ENCODE assay signal across 8 cellular contexts in genomic region chr12:64679487-64679983, GRCh38.
DNase-seq lines count a peak whose midpoint lies in the region; ATAC-seq and TF ChIP-seq lines count a peak whose summit lies in the region.

No MANE protein-coding gene starts in this region.

- no peak for TF ChIP-seq CTCF in MCF 10A (IDR thresholded peaks at IDR 0.05; ENCODE audit: unreplicated experiment)
- no peak for TF ChIP-seq CTCF in stomach (IDR thresholded peaks at IDR 0.05)

- no peaks in the 10 kb centered on the region for H3K36me3 ChIP-seq in stomach

- TF ChIP-seq POLR2A in stomach (IDR thresholded peaks at IDR 0.05) = no peak

- no peaks in the 10 kb centered on the region for H3K9me3 ChIP-seq in T-helper 17 cell (ENCODE audit: control insufficient read depth, low read length, poor library complexity, severe bottlenecking)
- H3K9me3 ChIP-seq in stomach = no peaks in the 10 kb centered on the region

- WGBS in stomach, 5 donors = 11 to 35% (median 22%) methylated on average over 8 of the region's 8 CpGs

- peak overlapping the region in 1 of 4 donors; percentile 17 for H3K4me3 ChIP-seq in stomach

- H3K36me3 Mint-ChIP-seq in T-helper 17 cell (ENCODE audit: low read depth) (peaks cover 3% of the 10 kb centered on the region), MCF 10A (ENCODE audit: insufficient read depth, unreplicated experiment) (no peaks in the 10 kb centered on the region)

- peak overlapping the region; percentile 83 for H3K4me3 Mint-ChIP-seq in T-helper 17 cell
- H3K4me3 Mint-ChIP-seq in MCF 10A (ENCODE audit: unreplicated experiment) = peak overlapping the region; percentile 60

- H3K4me1 Mint-ChIP-seq in T-helper 17 cell = peaks cover 57% of the 10 kb centered on the region
- H3K4me1 Mint-ChIP-seq in MCF 10A (ENCODE audit: insufficient read depth, unreplicated experiment) = peaks cover 39% of the 10 kb centered on the region

- CTCF ChIA-PET in MCF 10A (lab: Yijun Ruan, JAX) = interaction anchor here (0.6 to 10.7 kb wide), 12 partner anchors 10 to 142 kb away, joined by 3 to 98 read pairs (median 4); partner anchors contain the start of gene RASSF3

- peak overlapping the region; percentile 81 to 91 (median 86) for H3K27ac ChIP-seq in stomach

- peak; percentile 52 for ATAC-seq in GM18511 (IDR thresholded peaks at IDR 0.05; ENCODE audit: unreplicated experiment)
- ATAC-seq in T-helper 17 cell = peak; percentile 77
- ATAC-seq in left lobe of liver = peak; percentile 38

- H3K27ac Mint-ChIP-seq in T-helper 17 cell (peak overlapping the region; percentile 100), MCF 10A (ENCODE audit: low read depth, unreplicated experiment) (peak overlapping the region; percentile 87)

- no peaks in the 10 kb centered on the region for H3K27me3 Mint-ChIP-seq in T-helper 17 cell
- H3K27me3 Mint-ChIP-seq in MCF 10A (ENCODE audit: insufficient read depth, unreplicated experiment) = no peaks in the 10 kb centered on the region

- TF ChIP-seq EP300 in stomach (IDR thresholded peaks at IDR 0.05) = no peak

- POLR2A ChIA-PET in MCF 10A (lab: Yijun Ruan, JAX) = interaction anchor here (0.5 to 5.4 kb wide), 21 partner anchors 9 to 1244 kb away, joined by 3 to 124 read pairs (median 4); partner anchors contain the start of gene RASSF3

- intact Hi-C loops in MCF 10A (cut with micrococcal nuclease) = loop anchor here (1.0 to 2.0 kb wide), 5 partner anchors 8 to 130 kb away; no protein-coding TSS in a partner anchor
- intact Hi-C loops in stomach (cut with DNase I; ENCODE audit: low total_unique reads) = loop anchor here (10.0 kb wide), 1 partner anchor 65 kb away; the partner anchor contains the start of gene RASSF3

- no peaks in the 10 kb centered on the region for H3K27me3 ChIP-seq in stomach

- BruUV-seq in MCF 10A (replicated peaks; lab: Mats Ljungman, UMichigan) = no TSS peak

- H3K4me1 ChIP-seq in stomach = peaks cover 39 to 100% (median 83%) of the 10 kb centered on the region in 4 donors

- no peaks in the 10 kb centered on the region for H3K9me3 Mint-ChIP-seq in MCF 10A (ENCODE audit: unreplicated experiment)

- DNase-seq in HPDE6-E6E7 (ENCODE audit: extremely low spot score) (peak; percentile 81), T-helper 17 cell (peak; percentile 25 to 48 (median 44)), MCF 10A (ENCODE audit: unreplicated experiment) (peak; percentile 96), left lobe of liver (ENCODE audit: low spot score) (no peak), stomach (peak; percentile 71), NCI-H1930 (lab: John Stamatoyannopoulos, UW) (no peak), NOMO-1 (lab: John Stamatoyannopoulos, UW; ENCODE audit: unreplicated experiment in 2 of 2) (no peak)

Comparison
In these comparisons a context has a peak if more than half of its experiments do, and no peak if none do; other contexts are left out.
1. DNase-seq: peak in HPDE6-E6E7 (single experiment), T-helper 17 cell (3 of 3), MCF 10A (single experiment) and stomach (single experiment); none in left lobe of liver (single experiment), NCI-H1930 (0 of 2) and NOMO-1 (0 of 2).
2. Peak in every context shown above with its lines, with median percentiles within 50 percentile points of each other: ATAC-seq.